In genomic region chr3:123067689-123068226, GRCh38 we compare ENCODE assay signal across 8 cellular contexts. TPM values are rescaled to one million over a fixed set of nuclear protein-coding genes. Genes with fewer than 3 reads are reported as not detected.
A peak's percentile ranks its signal among the peaks of the same experiment; 100 is the strongest.
DNase-seq lines count a peak whose midpoint lies in the region; ATAC-seq and TF ChIP-seq lines count a peak whose summit lies in the region.

No MANE protein-coding gene starts in this region.

- TF ChIP-seq CTCF in GM12864 (IDR thresholded peaks at IDR 0.05; ENCODE audit: low read depth, low read length, missing control alignments) (no peak), HFF-Myc (IDR thresholded peaks at IDR 0.05; ENCODE audit: low read depth, low read length, missing control alignments) (no peak), RWPE2 (IDR thresholded peaks at IDR 0.05; ENCODE audit: poor library complexity, severe bottlenecking) (no peak), epithelial cell of proximal tubule (conservative IDR thresholded peaks at IDR 0.05; ENCODE audit: low read depth, low read length) (no peak), osteoblast (IDR thresholded peaks at IDR 0.05; ENCODE audit: extremely low read depth, low read depth, low read length) (no peak)

- peak; percentile 11 for ATAC-seq in RWPE2 (ENCODE audit: low read depth)

- peaks cover 40% of the 10 kb centered on the region for H4K20me1 ChIP-seq in osteoblast (ENCODE audit: insufficient read depth, low read length)

- H3K27me3 ChIP-seq in RWPE2 (ENCODE audit: insufficient read depth, poor library complexity, severe bottlenecking) (no peaks in the 10 kb centered on the region), osteoblast (ENCODE audit: insufficient read depth, low read length) (peaks cover under 1% of the 10 kb centered on the region)

- peak overlapping the region; percentile 90 for H3K4me2 ChIP-seq in osteoblast (ENCODE audit: insufficient read depth, low read length)

- H2AFZ ChIP-seq in osteoblast (ENCODE audit: low read length) = peak overlapping the region; percentile 85

- H3K4me1 ChIP-seq in RWPE2 (ENCODE audit: insufficient read depth, poor library complexity, severe bottlenecking) = peaks cover 11% of the 10 kb centered on the region
- peaks cover 19% of the 10 kb centered on the region for H3K4me1 ChIP-seq in osteoblast (ENCODE audit: insufficient read depth, low read length)

- H3K79me2 ChIP-seq in osteoblast (ENCODE audit: insufficient read depth, low read length) = peaks cover 57% of the 10 kb centered on the region

- H3K27ac ChIP-seq in RWPE2 (ENCODE audit: poor library complexity, severe bottlenecking) = peak overlapping the region; percentile 63
- peak overlapping the region; percentile 63 for H3K27ac ChIP-seq in osteoblast (ENCODE audit: low read depth, low read length)

- H3K9me3 ChIP-seq in RWPE2 (ENCODE audit: severe bottlenecking) = no peaks in the 10 kb centered on the region
- H3K9me3 ChIP-seq in osteoblast (ENCODE audit: low read depth, low read length) = no peaks in the 10 kb centered on the region

- H3K36me3 ChIP-seq in RWPE2 (ENCODE audit: low read depth) (no peaks in the 10 kb centered on the region), osteoblast (ENCODE audit: insufficient read depth, low read length) (no peaks in the 10 kb centered on the region)

- H3K4me3 ChIP-seq in GM12864 (ENCODE audit: low read depth, low read length) (peak overlapping the region; percentile 96), HFF-Myc (replicated peaks; ENCODE audit: low read depth, low read length) (peak overlapping the region; percentile 90), RWPE2 (ENCODE audit: severe bottlenecking) (peak overlapping the region; percentile 87), epithelial cell of proximal tubule (ENCODE audit: low read depth, low read length) (peak overlapping the region; percentile 97), osteoblast (ENCODE audit: insufficient read depth, low read length) (peak overlapping the region; percentile 95)

- DNase-seq in GM12864 (ENCODE audit: low read depth) (no peak), HFF-Myc (ENCODE audit: extremely low read depth, low read depth) (no peak), RWPE2 (ENCODE audit: low spot score) (no peak), epithelial cell of proximal tubule (ENCODE audit: low read depth) (no peak), osteoblast (ENCODE audit: insufficient read length, low spot score, missing footprints) (no peak), COLO829 (ENCODE audit: low spot score) (no peak), HuH-7.5 (ENCODE audit: low spot score) (no peak), GDM1 (lab: John Stamatoyannopoulos, UW) (no peak)

RNA-seq across cellular contexts. Expression of gene PDIA5, which starts 0.9 kb away (rescaled TPM):
- total RNA-seq in epithelial cell of proximal tubule = 17.7 and 29.4 TPM in 2 replicates
- total RNA-seq in osteoblast = 54.3 and 54.5 TPM in 2 replicates

RNA-seq across cellular contexts. Expression of gene SEMA5B, which starts 40.2 kb away (rescaled TPM):
- total RNA-seq in epithelial cell of proximal tubule (not detected in 2 replicates), osteoblast (not detected in 2 replicates)
